ENCODE assay signal across 1 cellular context in genomic region chr9:4741365-4742031, GRCh38.
TF ChIP-seq lines count a peak whose summit lies in the region.

No MANE protein-coding gene starts in this region.

TF ChIP-seq in HepG2, 621 proteins besides CTCF, POLR2A, EP300 and RAD21 (continued from another document):
- TF ChIP-seq NCOA1 (CRISPR knock-in tag; IDR thresholded peaks at IDR 0.05) = 0 out of 2 replicates have a peak, but pooled peaks have one; percentile 10
- TF ChIP-seq MYPOP (CRISPR knock-in tag; IDR thresholded peaks at IDR 0.05) = 0 out of 2 replicates have a peak, but pooled peaks have one; percentile 19
- TF ChIP-seq POLR2AphosphoS2 (IDR thresholded peaks at IDR 0.05; ENCODE audit: low read depth, low read length) = no peak
- no peak for TF ChIP-seq KDM6A (CRISPR knock-in tag; IDR thresholded peaks at IDR 0.05; ENCODE audit: low read depth)
- TF ChIP-seq CENPT (CRISPR knock-in tag; IDR thresholded peaks at IDR 0.05; ENCODE audit: low read depth) = 0 out of 2 replicates have a peak, but pooled peaks have one; percentile 55
- TF ChIP-seq KLF16 (CRISPR knock-in tag; IDR thresholded peaks at IDR 0.05) = peak in 1 of 2 experiments; percentile 11; a peak in 1 of 4 replicates
- no peak for TF ChIP-seq CEBPZ (IDR thresholded peaks at IDR 0.05; ENCODE audit: low read length)
- TF ChIP-seq MXD3 (CRISPR knock-in tag; IDR thresholded peaks at IDR 0.05) = no peak
- TF ChIP-seq ZSCAN25 (CRISPR knock-in tag; IDR thresholded peaks at IDR 0.05) = no peak
- TF ChIP-seq PITX1 (CRISPR knock-in tag; IDR thresholded peaks at IDR 0.05) = peak; percentile 15; the same call in 1 of the 2 replicates
- no peak for TF ChIP-seq ZNF558 (CRISPR knock-in tag; IDR thresholded peaks at IDR 0.05; ENCODE audit: borderline replicate concordance)
- TF ChIP-seq MEF2D (CRISPR knock-in tag; IDR thresholded peaks at IDR 0.05) = peak; percentile 31; the same call in 1 of the 2 replicates
- no peak for TF ChIP-seq PRDM4 (CRISPR knock-in tag; IDR thresholded peaks at IDR 0.05; ENCODE audit: borderline replicate concordance)
- no peak for TF ChIP-seq EZH2 (conservative IDR thresholded peaks at IDR 0.05; ENCODE audit: low read depth, low read length)
